ENCODE assay signal across 8 cellular contexts in genomic region chr10:121974535-121975294, GRCh38. TPM values are rescaled to one million over a fixed set of nuclear protein-coding genes. Genes with fewer than 3 reads are reported as not detected.
DNase-seq lines count a peak whose midpoint lies in the region; ATAC-seq and TF ChIP-seq lines count a peak whose summit lies in the region.

Gene NSMCE4A, minus strand, starts transcription at chr10:121975217. Its CDS starts 52 bp downstream, at chr10:121975165.

- DNase-seq in BE2C (peak; percentile 86), NCI-H526 treated with DMSO at 0.1 percent for 48 hours (lab: John Stamatoyannopoulos, UW) (peak; percentile 37), lung microvascular endothelial cell (ENCODE audit: low read depth in 2 of 2) (peak; percentile 84 to 89)
- peak; percentile 76 for DNase-seq in activated CD8-positive, alpha-beta T cell treated with anti-CD3 and anti-CD28 coated beads, Interleukin-2, amount 10 ng/mL, durations not matched to agents 7 days and 5 days
- peak; percentile 49 for DNase-seq in effector CD4-positive, alpha-beta T cell
- peak; percentile 42 to 66 (median 54) for DNase-seq in stimulated activated CD4-positive, alpha-beta T cell treated with anti-CD3 and anti-CD28 coated beads, TNF-alpha, amount 100 ng/mL, for 4 hours (ENCODE audit: low read depth in 3 of 3)

- peak within 1 kb of the TSS; percentile 61 for H3K27ac Mint-ChIP-seq in activated CD8-positive, alpha-beta T cell treated with anti-CD3 and anti-CD28 coated beads, Interleukin-2, amount 10 ng/mL, durations not matched to agents 7 days and 5 days

- peaks cover 18% of the 10 kb centered on the region; the same call in 1 of the 2 replicates for H3K36me3 ChIP-seq in BE2C

- H3K36me3 Mint-ChIP-seq in activated CD8-positive, alpha-beta T cell treated with anti-CD3 and anti-CD28 coated beads, Interleukin-2, amount 10 ng/mL, durations not matched to agents 7 days and 5 days (ENCODE audit: low read depth), result peaks cover 27% of the 10 kb centered on the region

- POLR2A ChIA-PET in activated CD8-positive, alpha-beta T cell treated with anti-CD3 and anti-CD28 coated beads, Interleukin-2, amount 10 ng/mL, durations not matched to agents 7 days and 5 days (lab: Charles Lee), result interaction anchor here (1.9 kb wide), 1 partner anchor 47 kb away, joined by 6 read pairs; the partner anchor contains the start of gene ATE1

- peaks cover 14% of the 10 kb centered on the region for H3K4me1 Mint-ChIP-seq in activated CD8-positive, alpha-beta T cell treated with anti-CD3 and anti-CD28 coated beads, Interleukin-2, amount 10 ng/mL, durations not matched to agents 7 days and 5 days (ENCODE audit: low read depth)

- peak within 1 kb of the TSS; percentile 73 for H3K4me3 ChIP-seq in BE2C (ENCODE audit: low read depth, low read length)

- no peaks in the 10 kb centered on the region for H3K27me3 ChIP-seq in BE2C

- CTCF ChIA-PET in activated CD8-positive, alpha-beta T cell treated with anti-CD3 and anti-CD28 coated beads, Interleukin-2, amount 10 ng/mL, durations not matched to agents 7 days and 5 days (lab: Charles Lee), result interaction anchor here (1.0 kb wide), 1 partner anchor 10 kb away, joined by 3 read pairs; no protein-coding TSS in a partner anchor

- peak; percentile 49; the same call in 1 of the 2 replicates for TF ChIP-seq CTCF in BE2C (IDR thresholded peaks at IDR 0.05; ENCODE audit: low read depth, low read length)

- H3K4me1 ChIP-seq in BE2C, result no peaks in the 10 kb centered on the region

- H3K27me3 Mint-ChIP-seq in activated CD8-positive, alpha-beta T cell treated with anti-CD3 and anti-CD28 coated beads, Interleukin-2, amount 10 ng/mL, durations not matched to agents 7 days and 5 days (ENCODE audit: low read depth), result no peaks in the 10 kb centered on the region

- peak within 1 kb of the TSS; percentile 88 for H3K4me3 Mint-ChIP-seq in activated CD8-positive, alpha-beta T cell treated with anti-CD3 and anti-CD28 coated beads, Interleukin-2, amount 10 ng/mL, durations not matched to agents 7 days and 5 days

- ATAC-seq in GM18907 (IDR thresholded peaks at IDR 0.05; ENCODE audit: unreplicated experiment), result peak; percentile 87
- ATAC-seq in HG03139 (IDR thresholded peaks at IDR 0.05; ENCODE audit: unreplicated experiment), result peak; percentile 78
- ATAC-seq in activated CD8-positive, alpha-beta T cell treated with anti-CD3 and anti-CD28 coated beads, Interleukin-2, amount 10 ng/mL, durations not matched to agents 7 days and 5 days, result peak; percentile 90

- peaks cover 10% of the 10 kb centered on the region for H3K9me3 Mint-ChIP-seq in activated CD8-positive, alpha-beta T cell treated with anti-CD3 and anti-CD28 coated beads, Interleukin-2, amount 10 ng/mL, durations not matched to agents 7 days and 5 days (ENCODE audit: insufficient read depth)

- H3K9me3 ChIP-seq in BE2C, result no peaks in the 10 kb centered on the region

RNA-seq across cellular contexts. Expression of gene NSMCE4A, which starts in this region (rescaled TPM):
- polyA plus RNA-seq in BE2C (2012; ENCODE audit: insufficient read depth, insufficient read length, low read depth), result 42.4 TPM
- total RNA-seq in activated CD8-positive, alpha-beta T cell treated with anti-CD3 and anti-CD28 coated beads, Interleukin-2, amount 10 ng/mL, durations not matched to agents 7 days and 5 days, result 10 to 100 TPM; 57.5 to 60.5 TPM
- total RNA-seq in lung microvascular endothelial cell, result 30.7 and 31.2 TPM in 2 replicates

Comparison
In these comparisons a context has a peak if more than half of its experiments do, and no peak if none do; other contexts are left out.
1. Peak in every context shown above with its lines: DNase-seq, ATAC-seq and H3K4me3 ChIP-seq.